8 cellular contexts compared by ENCODE assay signal in the genomic region with DNA sequence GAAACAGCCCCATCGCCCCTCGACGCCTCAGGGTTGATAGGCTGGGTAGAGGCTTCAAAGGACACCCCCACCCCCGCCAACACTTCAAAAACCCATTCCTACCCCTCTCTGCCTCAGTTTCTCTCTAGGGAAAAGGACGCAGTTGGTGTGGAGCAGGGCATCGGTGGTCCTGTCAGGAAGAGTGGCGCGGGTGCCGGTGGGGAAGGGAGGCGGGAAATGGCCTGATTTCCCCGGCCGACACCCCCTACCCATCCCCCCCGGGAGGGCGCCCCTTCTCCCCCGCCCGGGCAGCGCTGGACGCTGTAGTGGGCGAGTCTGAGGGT. TPM values are rescaled to one million over a fixed set of nuclear protein-coding genes. Genes with fewer than 3 reads are reported as not detected.
DNase-seq lines count a peak whose midpoint lies in the region; ATAC-seq and TF ChIP-seq lines count a peak whose summit lies in the region.

No MANE protein-coding gene starts in this region.

- in situ Hi-C loops in mammary epithelial cell (cut with MboI; ENCODE audit: low sequenced_read_pairs in 2 of 2): no loop called here

- peak overlapping the region; percentile 52 for H3K4me3 ChIP-seq in GM12875 (ENCODE audit: low read depth, low read length)
- peak overlapping the region; percentile 55 to 83 (median 82) for H3K4me3 ChIP-seq in mammary epithelial cell (replicated peaks in 1 of 3; ENCODE audit: insufficient read depth in 1 of 3, low read depth in 2 of 3, low read length in 3 of 3)
- H3K4me3 ChIP-seq in muscle layer of duodenum (ENCODE audit: low read depth in 1 of 2, low read length in 2 of 2): peak overlapping the region; percentile 80 to 81

- peak overlapping the region; percentile 95 for H3K4me2 ChIP-seq in mammary epithelial cell (ENCODE audit: insufficient read depth, low read depth, low read length)

- dilution Hi-C loops in mammary epithelial cell (cut with HindIII; ENCODE audit: low sequenced_read_pairs): no loop called here

- H3K27me3 ChIP-seq in mammary epithelial cell (ENCODE audit: insufficient read depth, low read length) (no peaks in the 10 kb centered on the region), muscle layer of duodenum (ENCODE audit: low read depth, low read length) (no peaks in the 10 kb centered on the region)

- CTCF ChIA-PET in mammary epithelial cell (lab: Charles Lee; ENCODE audit: low non-redundant PET): no interaction called here

- peak overlapping the region; percentile 99 for H2AFZ ChIP-seq in mammary epithelial cell (ENCODE audit: low read depth, low read length)

- no peaks in the 10 kb centered on the region for H3K79me2 ChIP-seq in mammary epithelial cell (ENCODE audit: insufficient read depth, low read length)

- H3K9me3 ChIP-seq in mammary epithelial cell (replicated peaks; ENCODE audit: insufficient read depth, low read length) (peaks cover 9% of the 10 kb centered on the region), muscle layer of duodenum (ENCODE audit: control insufficient read depth in 1 of 2, low read length in 2 of 2) (no peaks in the 10 kb centered on the region)

- no peak for DNase-seq in mammary epithelial cell
- DNase-seq in NCI-H446 treated with DMSO at 0.1 percent for 48 hours (lab: John Stamatoyannopoulos, UW): no peak
- no peak for DNase-seq in activated gamma-delta T cell (lab: John Stamatoyannopoulos, UW)
- DNase-seq in glomerular visceral epithelial cell (ENCODE audit: extremely low spot score): no peak

- H3K36me3 ChIP-seq in mammary epithelial cell (ENCODE audit: insufficient read depth, low read length) (no peaks in the 10 kb centered on the region), muscle layer of duodenum (ENCODE audit: control insufficient read depth in 1 of 2, insufficient read depth in 2 of 2, low read length in 2 of 2) (peaks cover 4 to 15% of the 10 kb centered on the region in 2 donors)

- H4K20me1 ChIP-seq in mammary epithelial cell (ENCODE audit: insufficient read depth, low read length): no peaks in the 10 kb centered on the region

- H3K27ac ChIP-seq in mammary epithelial cell (ENCODE audit: insufficient read depth, low read depth, low read length): no peak overlapping the region
- H3K27ac ChIP-seq in muscle layer of duodenum (ENCODE audit: low read length): peak overlapping the region; percentile 72

- peak overlapping the region; percentile 48 for H3K9ac ChIP-seq in mammary epithelial cell (ENCODE audit: insufficient read depth, low read length)

- 2% methylated on average over 9 of the region's 19 CpGs for WGBS in mammary epithelial cell (ENCODE audit: low coverage, missing lambda C conversion rate)

- H3K4me1 ChIP-seq in mammary epithelial cell (ENCODE audit: insufficient read depth, low read length) (peaks cover 12% of the 10 kb centered on the region), muscle layer of duodenum (ENCODE audit: control insufficient read depth in 1 of 2, insufficient read depth in 2 of 2, low read length in 2 of 2) (peaks cover 0 to 22% of the 10 kb centered on the region in 2 donors)

- ATAC-seq in HG03378 (IDR thresholded peaks at IDR 0.05; ENCODE audit: unreplicated experiment) (peak; percentile 7), HG03175 (IDR thresholded peaks at IDR 0.05; ENCODE audit: unreplicated experiment) (no peak)

- intact Hi-C loops in mammary epithelial cell (cut with micrococcal nuclease): loop anchor here (5.0 kb wide), 1 partner anchor 110 kb away; no protein-coding TSS in a partner anchor

- no TSS peak for BruUV-seq in mammary epithelial cell (replicated peaks; lab: Mats Ljungman, UMichigan)

- no peak for TF ChIP-seq CTCF in GM12875 (IDR thresholded peaks at IDR 0.05; ENCODE audit: borderline replicate concordance, insufficient read depth, low read depth, low read length)
- TF ChIP-seq CTCF in mammary epithelial cell (conservative IDR thresholded peaks at IDR 0.05 in 1 of 2, IDR thresholded peaks at IDR 0.05 in 1 of 2; ENCODE audit: extremely low read depth in 1 of 2, insufficient read depth in 1 of 2, low read depth in 1 of 2, low read length in 2 of 2): no peak

RNA-seq across cellular contexts. Expression of a gene that starts 0.4 kb away (rescaled TPM):
- total RNA-seq in mammary epithelial cell: 10 to 100 TPM; 16.9 to 48.3 TPM
- 26.7 TPM for polyA plus RNA-seq in mammary epithelial cell
- 13.6 TPM for polyA minus RNA-seq in mammary epithelial cell

RNA-seq across cellular contexts. Expression of a gene that starts 21.9 kb away (rescaled TPM):
- total RNA-seq in mammary epithelial cell: 1 to 10 TPM; 3.7 to 6.2 TPM
- 2.0 TPM for polyA plus RNA-seq in mammary epithelial cell
- polyA minus RNA-seq in mammary epithelial cell: 1.3 TPM

RNA-seq across cellular contexts. Expression of a gene that starts 33.3 kb away (rescaled TPM):
- total RNA-seq in mammary epithelial cell: 100 to 1,000 TPM; 238 to 248 TPM
- polyA plus RNA-seq in mammary epithelial cell: 117 TPM
- 43.1 TPM for polyA minus RNA-seq in mammary epithelial cell

RNA-seq across cellular contexts. Expression of a gene that starts 49.9 kb away (rescaled TPM):
- total RNA-seq in mammary epithelial cell: 10 to 100 TPM in 1 of 2 donors, 1 to 10 TPM in 1; 9.2 to 11.5 TPM
- 6.6 TPM for polyA plus RNA-seq in mammary epithelial cell
- polyA minus RNA-seq in mammary epithelial cell: 9.7 TPM

RNA-seq across cellular contexts. Expression of a gene that starts 56.7 kb away (rescaled TPM):
- total RNA-seq in mammary epithelial cell: 1 to 10 TPM in 1 of 2 donors, under 1 TPM in 1; 0.83 to 2.7 TPM
- polyA plus RNA-seq in mammary epithelial cell: 2.3 TPM
- not detected for polyA minus RNA-seq in mammary epithelial cell
